ENCODE assay signal across 15 cellular contexts in the genomic region with DNA sequence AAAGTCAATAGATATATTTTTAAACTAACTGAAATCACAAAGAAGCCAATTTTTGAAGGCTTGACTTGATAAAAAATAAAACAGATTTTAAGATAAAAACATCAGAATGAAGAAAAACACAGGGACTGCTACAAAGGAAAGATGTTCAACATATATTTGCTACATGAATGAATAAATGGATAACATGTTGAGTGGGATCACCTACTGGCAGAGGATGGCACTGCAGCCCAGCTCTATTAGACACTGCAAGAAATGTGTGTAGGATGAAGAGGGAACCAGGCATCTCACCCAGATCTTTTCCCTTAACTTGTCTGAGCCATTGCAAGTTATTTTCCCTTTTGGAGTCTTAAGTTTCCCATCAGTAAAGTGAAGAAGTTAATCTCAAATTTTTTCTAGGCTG. TPM values are rescaled to one million over a fixed set of nuclear protein-coding genes. Genes with fewer than 3 reads are reported as not detected.
DNase-seq lines count a peak whose midpoint lies in the region; ATAC-seq, FAIRE-seq and TF ChIP-seq lines count a peak whose summit lies in the region.
"Had no signal": no experiment of that assay in that cellular context is flagged by ENCODE, and none has a peak within 500 bp of the region (broad histone marks: within the 10 kb centered on the region; RNA-seq: fewer than 3 reads in every experiment).

No MANE protein-coding gene starts in this region.

- H3K27me3 ChIP-seq in fibroblast of lung (ENCODE audit: control insufficient read depth, insufficient read depth, low read length) (no peaks in the 10 kb centered on the region), upper lobe of right lung (no peaks in the 10 kb centered on the region)
- H3K27me3 ChIP-seq: ascending aorta had no signal

- intact Hi-C loops in upper lobe of right lung (cut with DNase I) (loop anchor here (5.0 kb wide), 1 partner anchor 843 kb away; no protein-coding TSS in a partner anchor), kidney (cut with DNase I) (no loop called here)

- H3K9ac ChIP-seq in fibroblast of lung (ENCODE audit: insufficient read depth, low read length) (no peak overlapping the region), kidney (ENCODE audit: low read length in 2 of 2) (no peak overlapping the region)

- DNase-seq in stimulated activated CD4-positive, alpha-beta T cell treated with anti-CD3 and anti-CD28 coated beads, Interleukin-1b, Interleukin-23, amount 100 ng/mL, for 48 hours = peak; percentile 14
- DNase-seq in stimulated activated CD4-positive, alpha-beta T cell treated with anti-CD3 and anti-CD28 coated beads, Interleukin-15, amount 100 ng/mL, for 24 hours = no peak
- DNase-seq in OCI-M1 (lab: John Stamatoyannopoulos, UW) (peak; percentile 29), fibroblast of lung (ENCODE audit: low read depth in 2 of 2) (no peak), upper lobe of right lung (no peak), kidney (no peak), NCI-H1436 (lab: John Stamatoyannopoulos, UW) (no peak)
- DNase-seq: activated CD4-positive, CD25-positive, alpha-beta regulatory T cell treated with anti-CD3 and anti-CD28 coated beads, Interleukin-2, amount 50 U/mL, for 72 hours; NCI-H1436 treated with DMSO at 0.1 percent for 48 hours; NCI-H774; stimulated activated CD4-positive, alpha-beta T cell treated with anti-CD3 and anti-CD28 coated beads, Interleukin-4, amount 100 ng/mL, for 24 hours had no signal

- peak; percentile 15 to 43 for TF ChIP-seq CTCF in fibroblast of lung (conservative IDR thresholded peaks at IDR 0.05 in 1 of 2, IDR thresholded peaks at IDR 0.05 in 1 of 2; ENCODE audit: low read depth in 1 of 2, low read length in 2 of 2)
- TF ChIP-seq CTCF in upper lobe of right lung (IDR thresholded peaks at IDR 0.05) = peak; percentile 19
- TF ChIP-seq CTCF in kidney (IDR thresholded peaks at IDR 0.05; ENCODE audit: borderline replicate concordance, extremely low read depth, insufficient read depth) = no peak

- H3K4me2 ChIP-seq in fibroblast of lung (ENCODE audit: extremely low read depth, insufficient read depth, low read length) = no peak overlapping the region

- H3K79me2 ChIP-seq in fibroblast of lung (ENCODE audit: control insufficient read depth, insufficient read depth, low read length) = no peaks in the 10 kb centered on the region

- H3K4me1 ChIP-seq in fibroblast of lung (ENCODE audit: control insufficient read depth, extremely low read depth, insufficient read depth, low read length) = no peaks in the 10 kb centered on the region
- no peaks in the 10 kb centered on the region for H3K4me1 ChIP-seq in upper lobe of right lung
- no peaks in the 10 kb centered on the region for H3K4me1 ChIP-seq in kidney (ENCODE audit: control insufficient read depth in 1 of 2, insufficient read depth in 1 of 2, low read depth in 1 of 2, low read length in 2 of 2)
- H3K4me1 ChIP-seq: ascending aorta had no signal

- H2AFZ ChIP-seq in fibroblast of lung (ENCODE audit: low read length) = no peak overlapping the region

- no peak for FAIRE-seq in kidney (lab: Jason Lieb, UNC)

- ATAC-seq in upper lobe of right lung (no peak), HG03139 (IDR thresholded peaks at IDR 0.05; ENCODE audit: unreplicated experiment) (no peak)

- no peak overlapping the region for H3K4me3 ChIP-seq in fibroblast of lung (replicated peaks in 1 of 4; ENCODE audit: control extremely low read depth in 1 of 4, insufficient read depth in 1 of 4, low read depth in 3 of 4, low read length in 4 of 4)
- no peak overlapping the region for H3K4me3 ChIP-seq in upper lobe of right lung
- H3K4me3 ChIP-seq in kidney (ENCODE audit: low read length in 2 of 2) = no peak overlapping the region
- H3K4me3 ChIP-seq: ascending aorta had no signal

- H4K20me1 ChIP-seq in fibroblast of lung (ENCODE audit: control insufficient read depth, extremely low read depth, insufficient read depth, low read length) = no peaks in the 10 kb centered on the region

- H3K9me3 ChIP-seq in fibroblast of lung (ENCODE audit: control insufficient read depth, insufficient read depth, low read depth, low read length) (no peaks in the 10 kb centered on the region), upper lobe of right lung (no peaks in the 10 kb centered on the region), kidney (ENCODE audit: control insufficient read depth in 1 of 2, low read length in 2 of 2) (no peaks in the 10 kb centered on the region)

- H3K36me3 ChIP-seq in fibroblast of lung (ENCODE audit: control insufficient read depth, insufficient read depth, low read length) (no peaks in the 10 kb centered on the region), upper lobe of right lung (no peaks in the 10 kb centered on the region), kidney (ENCODE audit: control insufficient read depth in 1 of 2, insufficient read depth in 2 of 2, low read length in 2 of 2) (no peaks in the 10 kb centered on the region)
- H3K36me3 ChIP-seq: ascending aorta had no signal

- H3K27ac ChIP-seq in fibroblast of lung (ENCODE audit: insufficient read depth, low read length) (no peak overlapping the region), upper lobe of right lung (no peak overlapping the region), kidney (ENCODE audit: low read depth in 2 of 2, low read length in 2 of 2) (no peak overlapping the region)
- H3K27ac ChIP-seq: ascending aorta, epithelial cell of prostate had no signal

RNA-seq across cellular contexts. Expression of a gene that starts 4.2 kb away (rescaled TPM):
- under 0.01 TPM in 1 of 2 replicates, not detected in the other for total RNA-seq in fibroblast of lung
- polyA plus RNA-seq in fibroblast of lung = 0.05 TPM in 1 of 2 replicates, not detected in the other
- not detected in 2 replicates for polyA plus RNA-seq in fibroblast of lung (2012)
- polyA minus RNA-seq in fibroblast of lung (ENCODE audit: low replicate concordance) = not detected in 2 replicates
- not detected for total RNA-seq in upper lobe of right lung
- not detected for total RNA-seq in kidney
- polyA plus RNA-seq in kidney (ENCODE audit: insufficient read depth, low read depth, low replicate concordance) = not detected
- total RNA-seq: activated T-helper 1 cell treated with anti-CD3 and anti-CD28 coated beads, Interleukin-12 subunit alpha, Interleukin-12 subunit beta, Interleukin-2, Interleukin-4 antibody, amounts not matched to agents 30 ng/mL and 10 ng/mL and 1 ng/mL, durations not matched to agents 14 hours and 24 hours and 36 hours; ascending aorta had no signal

RNA-seq across cellular contexts. Expression of a gene that starts 13.5 kb away (rescaled TPM):
- total RNA-seq in fibroblast of lung (1.5 and 10.6 TPM in 2 replicates), upper lobe of right lung (0.26 TPM), kidney (1.7 TPM)
- polyA plus RNA-seq in fibroblast of lung (6.5 and 18.5 TPM in 2 replicates), kidney (ENCODE audit: insufficient read depth, low read depth, low replicate concordance) (not detected)
- 7.2 and 23.1 TPM in 2 replicates for polyA plus RNA-seq in fibroblast of lung (2012)
- polyA minus RNA-seq in fibroblast of lung (ENCODE audit: low replicate concordance) = 9.3 and 17.5 TPM in 2 replicates
- total RNA-seq: ascending aorta had no signal

Comparison
In these comparisons a context has a peak if more than half of its experiments do, and no peak if none do; other contexts are left out.
1. DNase-seq: peak in stimulated activated CD4-positive, alpha-beta T cell treated with anti-CD3 and anti-CD28 coated beads, Interleukin-1b, Interleukin-23, amount 100 ng/mL, for 48 hours (single experiment) and OCI-M1 (single experiment); none in stimulated activated CD4-positive, alpha-beta T cell treated with anti-CD3 and anti-CD28 coated beads, Interleukin-15, amount 100 ng/mL, for 24 hours (single experiment), fibroblast of lung (0 of 2), upper lobe of right lung (single experiment), kidney (single experiment) and NCI-H1436 (single experiment).